ENCODE assay signal across 24 cellular contexts in genomic region chr18:66111018-66111417, GRCh38.
"Had no signal": no experiment of that assay in that cellular context is flagged by ENCODE, and none has a peak within 500 bp of the region (broad histone marks: within the 10 kb centered on the region; RNA-seq: fewer than 3 reads in every experiment).

No MANE protein-coding gene starts in this region.

- H3K27me3 Mint-ChIP-seq: dendritic cell treated with granulocyte-macrophage colony-stimulating factor and Interleukin-4, amounts not matched to agents 40 ng/mL and 50 ng/mL, for 4 days; effector memory CD8-positive, alpha-beta T cell had no signal

- DNase-seq: colonic mucosa; cortex of kidney; effector CD8-positive, alpha-beta T cell; effector memory CD8-positive, alpha-beta T cell; endodermal cell; erythroblast; esophagus squamous epithelium; foreskin fibroblast; foreskin melanocyte; gastrocnemius medialis; glutamatergic neuron; head of caudate nucleus; heart right ventricle; hippocampal formation; left cardiac atrium; left ventricle myocardium superior; lower lobe of right lung; mesenchymal stem cell; mucosa of descending colon had no signal

- H3K27me3 ChIP-seq: colonic mucosa, esophagus squamous epithelium, gastrocnemius medialis, heart right ventricle, left lung had no signal

- H3K4me1 ChIP-seq: colonic mucosa, esophagus squamous epithelium, gastrocnemius medialis, heart right ventricle, left lung, lower lobe of right lung had no signal

- H3K36me3 Mint-ChIP-seq: mesothelial cell of epicardium had no signal

- H3K27ac Mint-ChIP-seq: dendritic cell treated with granulocyte-macrophage colony-stimulating factor and Interleukin-4, amounts not matched to agents 40 ng/mL and 50 ng/mL, for 4 days; effector memory CD8-positive, alpha-beta T cell; endodermal cell; mesothelial cell of epicardium had no signal

- H3K36me3 ChIP-seq: colonic mucosa, esophagus squamous epithelium, gastrocnemius medialis, heart right ventricle, left lung, lower lobe of right lung had no signal

- H3K9me3 ChIP-seq: colonic mucosa, esophagus squamous epithelium, gastrocnemius medialis, heart right ventricle, left lung, lower lobe of right lung, mucosa of descending colon had no signal

- H3K4me3 ChIP-seq: colonic mucosa, esophagus squamous epithelium, gastrocnemius medialis, heart right ventricle, left lung, lower lobe of right lung, mucosa of descending colon had no signal

- ATAC-seq: effector memory CD8-positive, alpha-beta T cell; esophagus mucosa; gastrocnemius medialis; heart right ventricle; left cardiac atrium; left lung; left ventricle myocardium superior; lower lobe of right lung; mucosa of descending colon had no signal

- H3K27ac ChIP-seq: colonic mucosa, epithelial cell of prostate, esophagus squamous epithelium, gastrocnemius medialis, heart right ventricle, left lung, lower lobe of right lung had no signal

- H3K4me3 Mint-ChIP-seq: dendritic cell treated with granulocyte-macrophage colony-stimulating factor and Interleukin-4, amounts not matched to agents 40 ng/mL and 50 ng/mL, for 4 days; effector memory CD8-positive, alpha-beta T cell; endodermal cell; mesothelial cell of epicardium had no signal

- H3K9me3 Mint-ChIP-seq: endodermal cell, mesothelial cell of epicardium had no signal
